Comparison of ENCODE assay signal across 8 cellular contexts in genomic region chr1:2546515-2547209, GRCh38. TPM values are rescaled to one million over a fixed set of nuclear protein-coding genes. Genes with fewer than 3 reads are reported as not detected.
A peak's percentile ranks its signal among the peaks of the same experiment; 100 is the strongest.
DNase-seq lines count a peak whose midpoint lies in the region; ATAC-seq and TF ChIP-seq lines count a peak whose summit lies in the region.

No MANE protein-coding gene starts in this region.

- WGBS in ovary, 3 donors = 1% methylated on average over 38 to 52 of the region's 52 CpGs
- 0% methylated on average over 44 of the region's 52 CpGs; no CpG with 5 or more reads in 1 of the 2 donors for WGBS in transverse colon (ENCODE audit: low coverage in 1 of 2), 2 donors

- ATAC-seq in GM21576 (IDR thresholded peaks at IDR 0.05; ENCODE audit: unreplicated experiment) = peak; percentile 33
- ATAC-seq in activated naive CD4-positive, alpha-beta T cell treated with anti-CD3 and anti-CD28 coated beads, Interleukin-2, amount 50 U/mL, for 72 hours = peak; percentile 53 to 70

- TF ChIP-seq EP300 in ovary (IDR thresholded peaks at IDR 0.05) = no peak
- no peak for TF ChIP-seq EP300 in transverse colon (IDR thresholded peaks at IDR 0.05; ENCODE audit: low read depth)

- DNase-seq in DMS114 treated with DMSO at 0.1 percent for 48 hours (lab: John Stamatoyannopoulos, UW; ENCODE audit: unreplicated experiment) (peak; percentile 87), KBM-7 (peak; percentile 91), SK-MEL-5 (ENCODE audit: low read depth, low spot score) (peak; percentile 92), head of caudate nucleus (peak in 23 of 42 donors; percentile 40 to 70 (median 52)), ovary (peak in 1 of 5 donors; percentile 65), transverse colon (peak; percentile 95)
- peak; percentile 85 to 89 for DNase-seq in activated naive CD4-positive, alpha-beta T cell treated with anti-CD3 and anti-CD28 coated beads, Interleukin-2, amount 50 U/mL, for 72 hours (ENCODE audit: low spot score in 2 of 2)

- in situ Hi-C loops in KBM-7 (cut with MboI; ENCODE audit: low pct_unique_long_range_greater_than_20kb, low sequenced_read_pairs) (no loop called here), SK-MEL-5 (cut with HindIII; ENCODE audit: low pct_unique_long_range_greater_than_20kb, low sequenced_read_pairs) (no loop called here), transverse colon (cut with MboI; ENCODE audit: low pct_ligation_motif_present in 1 of 4, low pct_unique_long_range_greater_than_20kb in 1 of 4, low sequenced_read_pairs in 3 of 4) (loop anchor here in 1 of 4 donors (10.0 to 25.0 kb wide), 2 partner anchors 132 to 359 kb away; partner anchors contain the start of genes FAAP20 and PEX10)

- H3K4me3 ChIP-seq in ovary (peak overlapping the region; percentile 37), transverse colon (peak overlapping the region; percentile 37 to 57 (median 46))

- TF ChIP-seq CTCF in ovary (IDR thresholded peaks at IDR 0.05) (no peak), transverse colon (IDR thresholded peaks at IDR 0.05) (peak in 4 of 5 experiments; percentile 8 to 57 (median 38))

- TF ChIP-seq POLR2A in ovary (IDR thresholded peaks at IDR 0.05) = no peak
- TF ChIP-seq POLR2A in transverse colon (IDR thresholded peaks at IDR 0.05) = peak; percentile 48

- H3K27ac Mint-ChIP-seq in activated naive CD4-positive, alpha-beta T cell treated with anti-CD3 and anti-CD28 coated beads, Interleukin-2, amount 50 U/mL, for 72 hours = peak overlapping the region; percentile 93 to 97

- peaks cover 21% of the 10 kb centered on the region for H3K4me1 ChIP-seq in ovary (ENCODE audit: insufficient read depth)
- H3K4me1 ChIP-seq in transverse colon = peaks cover 20 to 76% (median 60%) of the 10 kb centered on the region in 4 donors

- H3K27me3 ChIP-seq in ovary (no peaks in the 10 kb centered on the region), transverse colon (no peaks in the 10 kb centered on the region)

- H3K9me3 Mint-ChIP-seq in activated naive CD4-positive, alpha-beta T cell treated with anti-CD3 and anti-CD28 coated beads, Interleukin-2, amount 50 U/mL, for 72 hours = no peaks in the 10 kb centered on the region

- intact Hi-C loops in head of caudate nucleus (cut with DNase I) (no loop called here), ovary (cut with DNase I) (loop anchor here (1.0 to 10.0 kb wide), 3 partner anchors 129 to 372 kb away; no protein-coding TSS in a partner anchor), transverse colon (cut with DNase I; ENCODE audit: low total_unique reads) (loop anchor here (5.0 kb wide), 1 partner anchor 129 kb away; no protein-coding TSS in a partner anchor)

- peak overlapping the region in 1 of 2 donors; percentile 26 for H3K27ac ChIP-seq in ovary
- H3K27ac ChIP-seq in transverse colon = peak overlapping the region; percentile 95 to 96 (median 96)

- no peaks in the 10 kb centered on the region for H3K9me3 ChIP-seq in ovary
- no peaks in the 10 kb centered on the region for H3K9me3 ChIP-seq in transverse colon

- H3K36me3 Mint-ChIP-seq in activated naive CD4-positive, alpha-beta T cell treated with anti-CD3 and anti-CD28 coated beads, Interleukin-2, amount 50 U/mL, for 72 hours = no peaks in the 10 kb centered on the region

- H3K36me3 ChIP-seq in ovary (no peaks in the 10 kb centered on the region), transverse colon (no peaks in the 10 kb centered on the region)

RNA-seq across cellular contexts. Expression of gene TNFRSF14, which starts 9.5 kb away (rescaled TPM):
- 291 and 303 TPM in 2 replicates for total RNA-seq in SK-MEL-5 (2014; rRNA removed; shearing (Covaris generic))
- polyA plus RNA-seq in SK-MEL-5 (2015; cell fraction: cytosol; rRNA removed) = 367 and 374 TPM in 2 replicates
- 3,409 and 3,543 TPM in 2 replicates for polyA plus RNA-seq in SK-MEL-5 (2015; cell fraction: nucleus; rRNA removed)
- total RNA-seq in activated naive CD4-positive, alpha-beta T cell treated with anti-CD3 and anti-CD28 coated beads, Interleukin-2, amount 50 U/mL, for 72 hours = 100 to 1,000 TPM; 124 to 183 TPM
- total RNA-seq in ovary (10 to 100 TPM; 33.3 to 78.5 (median 60.5) TPM), transverse colon (100 to 1,000 TPM; 178 to 758 (median 278) TPM)
- 10 to 100 TPM in 1 of 2 donors, 1 to 10 TPM in 1; 4.3 to 57.6 TPM for polyA plus RNA-seq in ovary

RNA-seq across cellular contexts. Expression of gene HES5, which starts 16.6 kb away (rescaled TPM):
- total RNA-seq in SK-MEL-5 (2014; rRNA removed; shearing (Covaris generic)) = not detected in 2 replicates
- polyA plus RNA-seq in SK-MEL-5 (2015; cell fraction: cytosol; rRNA removed) = not detected in 2 replicates
- polyA plus RNA-seq in SK-MEL-5 (2015; cell fraction: nucleus; rRNA removed) = not detected in 2 replicates
- under 1 TPM in 1 of 2 donors, not detected in 1; 0.19 TPM for total RNA-seq in activated naive CD4-positive, alpha-beta T cell treated with anti-CD3 and anti-CD28 coated beads, Interleukin-2, amount 50 U/mL, for 72 hours
- under 1 TPM in 3 of 7 donors, not detected in 4; 0.25 to 0.53 (median 0.31) TPM for total RNA-seq in ovary
- under 1 TPM; 0.13 to 0.36 TPM for polyA plus RNA-seq in ovary
- total RNA-seq in transverse colon = 1 to 10 TPM in 1 of 4 donors, under 1 TPM in 1, not detected in 2; 0.64 to 1.1 TPM

RNA-seq across cellular contexts. Expression of gene PANK4, which starts 20.3 kb away (rescaled TPM):
- total RNA-seq in SK-MEL-5 (2014; rRNA removed; shearing (Covaris generic)) = 10.6 and 16.2 TPM in 2 replicates
- 13.7 and 15.7 TPM in 2 replicates for polyA plus RNA-seq in SK-MEL-5 (2015; cell fraction: cytosol; rRNA removed)
- 79.9 and 81.9 TPM in 2 replicates for polyA plus RNA-seq in SK-MEL-5 (2015; cell fraction: nucleus; rRNA removed)
- 10 to 100 TPM; 45.7 to 79.7 TPM for total RNA-seq in activated naive CD4-positive, alpha-beta T cell treated with anti-CD3 and anti-CD28 coated beads, Interleukin-2, amount 50 U/mL, for 72 hours
- total RNA-seq in ovary = 10 to 100 TPM; 19.7 to 33.3 (median 29.1) TPM
- polyA plus RNA-seq in ovary = 10 to 100 TPM; 14.7 to 17.1 TPM
- total RNA-seq in transverse colon = 10 to 100 TPM; 41.1 to 58.3 (median 47.3) TPM

RNA-seq across cellular contexts. Expression of gene PRXL2B, which starts 39.9 kb away (rescaled TPM):
- total RNA-seq in SK-MEL-5 (2014; rRNA removed; shearing (Covaris generic)) = 11.4 and 11.7 TPM in 2 replicates
- polyA plus RNA-seq in SK-MEL-5 (2015; cell fraction: cytosol; rRNA removed) = 25.0 and 25.7 TPM in 2 replicates
- 39.2 and 39.3 TPM in 2 replicates for polyA plus RNA-seq in SK-MEL-5 (2015; cell fraction: nucleus; rRNA removed)
- 10 to 100 TPM; 34.7 to 38.8 TPM for total RNA-seq in activated naive CD4-positive, alpha-beta T cell treated with anti-CD3 and anti-CD28 coated beads, Interleukin-2, amount 50 U/mL, for 72 hours
- total RNA-seq in ovary (10 to 100 TPM in 6 of 7 donors, 1 to 10 TPM in 1; 3.2 to 34.1 (median 20.2) TPM), transverse colon (100 to 1,000 TPM in 1 of 4 donors, 10 to 100 TPM in 3; 33.7 to 101 (median 50.1) TPM)
- polyA plus RNA-seq in ovary = 1 to 10 TPM; 7.0 to 9.6 TPM

Comparison
In these comparisons a context has a peak if more than half of its experiments do, and no peak if none do; other contexts are left out.
1. CTCF ChIP-seq: peak in transverse colon (4 of 5); none in ovary (0 of 3).